Comparison of ENCODE assay signal across 2 cellular contexts in the genomic region with DNA sequence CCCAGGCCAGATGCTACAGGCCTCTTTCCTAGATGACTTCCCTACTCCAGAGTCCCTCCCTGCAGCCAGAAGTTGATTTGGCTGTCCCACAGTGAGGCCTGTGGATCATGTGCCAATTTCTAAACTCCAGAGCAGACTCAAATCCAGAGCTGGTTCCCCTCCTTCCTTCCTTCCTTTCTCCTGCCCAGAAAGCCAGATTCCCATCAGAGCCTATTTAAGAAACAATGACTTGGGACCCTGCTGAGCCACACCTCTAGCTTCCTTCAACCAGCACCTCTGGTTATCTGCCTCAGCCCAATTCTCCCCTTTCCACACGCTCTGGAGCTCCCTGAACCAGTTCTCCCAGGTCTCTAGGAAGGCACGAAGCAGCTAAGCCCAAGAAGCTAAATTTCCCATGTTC.
TF ChIP-seq lines count a peak whose summit lies in the region.

No MANE protein-coding gene starts in this region.

TF ChIP-seq in HepG2, 621 proteins besides CTCF, POLR2A, EP300 and RAD21:
- TF ChIP-seq CENPT (CRISPR knock-in tag; IDR thresholded peaks at IDR 0.05; ENCODE audit: low read depth) (no peak), RARA (CRISPR knock-in tag; IDR thresholded peaks at IDR 0.05) (no peak), MEIS2 (CRISPR knock-in tag; IDR thresholded peaks at IDR 0.05) (no peak), CC2D1A (CRISPR knock-in tag; IDR thresholded peaks at IDR 0.05) (no peak), MBD4 (IDR thresholded peaks at IDR 0.05; ENCODE audit: borderline replicate concordance, low read length) (no peak), RNF2 (conservative IDR thresholded peaks at IDR 0.05; ENCODE audit: low read depth) (no peak), ZSCAN12 (CRISPR knock-in tag; IDR thresholded peaks at IDR 0.05) (no peak), ZNF781 (CRISPR knock-in tag; IDR thresholded peaks at IDR 0.05; ENCODE audit: borderline replicate concordance, not compliant biosample characterization) (no peak), HOXA5 (CRISPR knock-in tag; IDR thresholded peaks at IDR 0.05) (no peak), RFX1 (IDR thresholded peaks at IDR 0.05) (no peak), ZNF225 (CRISPR knock-in tag; IDR thresholded peaks at IDR 0.05) (no peak), EED (CRISPR knock-in tag; IDR thresholded peaks at IDR 0.05) (no peak)
- TF ChIP-seq, protein P1, sequence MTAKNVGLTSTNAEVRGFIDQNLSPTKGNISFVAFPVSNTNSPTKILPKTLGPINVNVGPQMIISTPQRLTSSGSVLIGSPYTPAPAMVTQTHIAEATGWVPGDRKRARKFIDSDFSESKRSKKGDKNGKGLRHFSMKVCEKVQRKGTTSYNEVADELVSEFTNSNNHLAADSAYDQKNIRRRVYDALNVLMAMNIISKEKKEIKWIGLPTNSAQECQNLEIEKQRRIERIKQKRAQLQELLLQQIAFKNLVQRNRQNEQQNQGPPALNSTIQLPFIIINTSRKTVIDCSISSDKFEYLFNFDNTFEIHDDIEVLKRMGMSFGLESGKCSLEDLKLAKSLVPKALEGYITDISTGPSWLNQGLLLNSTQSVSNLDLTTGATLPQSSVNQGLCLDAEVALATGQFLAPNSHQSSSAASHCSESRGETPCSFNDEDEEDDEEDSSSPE (CRISPR knock-in tag; IDR thresholded peaks at IDR 0.05), result no peak
- TF ChIP-seq, protein P2, sequence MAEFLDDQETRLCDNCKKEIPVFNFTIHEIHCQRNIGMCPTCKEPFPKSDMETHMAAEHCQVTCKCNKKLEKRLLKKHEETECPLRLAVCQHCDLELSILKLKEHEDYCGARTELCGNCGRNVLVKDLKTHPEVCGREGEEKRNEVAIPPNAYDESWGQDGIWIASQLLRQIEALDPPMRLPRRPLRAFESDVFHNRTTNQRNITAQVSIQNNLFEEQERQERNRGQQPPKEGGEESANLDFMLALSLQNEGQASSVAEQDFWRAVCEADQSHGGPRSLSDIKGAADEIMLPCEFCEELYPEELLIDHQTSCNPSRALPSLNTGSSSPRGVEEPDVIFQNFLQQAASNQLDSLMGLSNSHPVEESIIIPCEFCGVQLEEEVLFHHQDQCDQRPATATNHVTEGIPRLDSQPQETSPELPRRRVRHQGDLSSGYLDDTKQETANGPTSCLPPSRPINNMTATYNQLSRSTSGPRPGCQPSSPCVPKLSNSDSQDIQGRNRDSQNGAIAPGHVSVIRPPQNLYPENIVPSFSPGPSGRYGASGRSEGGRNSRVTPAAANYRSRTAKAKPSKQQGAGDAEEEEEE (CRISPR knock-in tag; IDR thresholded peaks at IDR 0.05; ENCODE audit: borderline replicate concordance), result no peak
- TF ChIP-seq, protein P3, sequence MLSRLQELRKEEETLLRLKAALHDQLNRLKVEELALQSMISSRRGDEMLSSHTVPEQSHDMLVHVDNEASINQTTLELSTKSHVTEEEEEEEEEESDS (CRISPR knock-in tag; IDR thresholded peaks at IDR 0.05; ENCODE audit: borderline replicate concordance), result no peak
TF ChIP-seq in HepG2: peak in this region for 0.

TF ChIP-seq in endothelial cell of umbilical vein, 7 proteins besides CTCF, POLR2A, EP300 and RAD21:
- TF ChIP-seq JUN (IDR thresholded peaks at IDR 0.05; ENCODE audit: borderline replicate concordance, insufficient read depth, insufficient read length, low read depth), result no peak
- no peak for TF ChIP-seq GATA2 (IDR thresholded peaks at IDR 0.05; ENCODE audit: insufficient read depth, insufficient read length, low read depth, low read length)
